Comparison of ENCODE assay signal across 15 cellular contexts in the genomic region with DNA sequence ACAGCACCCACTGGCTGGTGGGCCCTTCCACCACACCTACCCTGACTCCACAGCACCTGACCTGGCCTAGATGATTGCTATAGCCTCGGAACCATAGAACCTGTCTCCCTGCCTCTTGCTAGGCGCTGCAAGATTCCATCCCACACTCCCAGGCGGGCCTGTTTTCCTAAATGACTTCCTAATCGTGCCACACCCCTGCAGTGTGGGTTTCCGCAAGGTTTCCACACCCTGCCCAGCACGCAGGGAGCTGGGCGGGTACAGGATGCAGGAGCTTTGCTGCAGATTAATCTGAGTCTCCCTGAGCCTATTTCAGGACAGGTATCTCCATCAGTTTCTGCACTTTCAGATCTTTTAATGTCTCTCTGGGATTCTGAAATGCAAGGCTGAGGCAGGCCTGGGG.
DNase-seq lines count a peak whose midpoint lies in the region; ATAC-seq and TF ChIP-seq lines count a peak whose summit lies in the region.
"Had no signal": no experiment of that assay in that cellular context is flagged by ENCODE, and none has a peak within 500 bp of the region (broad histone marks: within the 10 kb centered on the region; RNA-seq: fewer than 3 reads in every experiment).

No MANE protein-coding gene starts in this region.

- no peak for DNase-seq in Karpas-422
- peak; percentile 27 for DNase-seq in left ventricle myocardium inferior
- no peak for DNase-seq in stimulated activated naive B cell treated with anti-CD40 and anti-IgM and Interleukin-4, amounts not matched to agents 10 μg/mL and 1 μg/mL and 100 μg/mL, for 72 hours
- no peak for DNase-seq in aorta
- DNase-seq: activated CD4-positive, alpha-beta T cell treated with anti-CD3 and anti-CD28 coated beads, Interleukin-2, amount 50 U/mL, for 48 hours; activated naive CD4-positive, alpha-beta T cell treated with anti-CD3 and anti-CD28 coated beads, Interleukin-2, amount 50 U/mL, for 16 hours; body of pancreas; GF-D8; NCI-H1105; Peyer's patch; stimulated activated CD4-positive, alpha-beta T cell treated with anti-CD3 and anti-CD28 coated beads, Interleukin-4, amount 100 ng/mL, for 1 hour had no signal

- intact Hi-C loops in left ventricle myocardium inferior (cut with micrococcal nuclease) (no loop called here), aorta (cut with DNase I) (no loop called here)

- H3K9ac ChIP-seq in Karpas-422 (ENCODE audit: low read length) = 0 out of 2 replicates have a peak overlapping the region, but pooled peaks have one; percentile 13
- H3K9ac ChIP-seq: KMS-11 had no signal

- H2AFZ ChIP-seq in Karpas-422 (ENCODE audit: low read length) = no peak overlapping the region

- WGBS in aorta, 2 donors = 90 to 92% methylated on average over 7 of the region's 7 CpGs

- H3K4me3 ChIP-seq in Karpas-422 (ENCODE audit: low read length) = no peak overlapping the region
- H3K4me3 ChIP-seq in left ventricle myocardium inferior = no peak overlapping the region
- H3K4me3 ChIP-seq in aorta (ENCODE audit: low read length in 2 of 2) = no peak overlapping the region
- H3K4me3 ChIP-seq: body of pancreas, Peyer's patch had no signal

- H3K4me1 ChIP-seq in Karpas-422 (ENCODE audit: low read length) (peaks cover 100% of the 10 kb centered on the region), left ventricle myocardium inferior (peaks cover 72% of the 10 kb centered on the region), aorta (ENCODE audit: control insufficient read depth in 1 of 2, insufficient read depth in 2 of 2, low read length in 2 of 2) (no peaks in the 10 kb centered on the region)

- no peak overlapping the region for H3K4me2 ChIP-seq in Karpas-422 (ENCODE audit: low read depth, low read length, poor library complexity, severe bottlenecking)
- H3K4me2 ChIP-seq: KMS-11 had no signal

- ATAC-seq in stimulated activated naive B cell treated with anti-CD40 and anti-IgM and Interleukin-4, amounts not matched to agents 10 μg/mL and 1 μg/mL and 100 μg/mL, for 72 hours (replicated peaks) = no peak
- ATAC-seq in HG02981 (IDR thresholded peaks at IDR 0.05; ENCODE audit: unreplicated experiment) (no peak), HG02623 (IDR thresholded peaks at IDR 0.05; ENCODE audit: unreplicated experiment) (no peak), aorta (ENCODE audit: low FRiP score) (no peak)
- ATAC-seq: body of pancreas had no signal

- H3K27ac Mint-ChIP-seq in brain = peak overlapping the region in 3 of 5 experiments; percentile 49 to 62 (median 55)
- H3K27ac Mint-ChIP-seq in stimulated activated naive B cell treated with anti-CD40 and anti-IgM and Interleukin-4, amounts not matched to agents 10 μg/mL and 1 μg/mL and 100 μg/mL, for 72 hours = peak overlapping the region; percentile 16

- no peaks in the 10 kb centered on the region for H3K36me3 Mint-ChIP-seq in brain
- peaks cover 2 to 5% of the 10 kb centered on the region in 2 donors for H3K36me3 Mint-ChIP-seq in stimulated activated naive B cell treated with anti-CD40 and anti-IgM and Interleukin-4, amounts not matched to agents 10 μg/mL and 1 μg/mL and 100 μg/mL, for 72 hours

- H3K27ac ChIP-seq in Karpas-422 (ENCODE audit: low read length) (peak overlapping the region; percentile 99), left ventricle myocardium inferior (replicated peaks) (peak overlapping the region; percentile 67), aorta (ENCODE audit: low read depth in 1 of 2, low read length in 2 of 2) (no peak overlapping the region)
- H3K27ac ChIP-seq: body of pancreas, KMS-11, Peyer's patch had no signal

- 0 out of 2 replicates have a peak, but pooled peaks cover 3% of the 10 kb centered on the region for H4K20me1 ChIP-seq in Karpas-422 (ENCODE audit: insufficient read depth, low read depth, low read length)

- H3K4me3 Mint-ChIP-seq in brain = no peak overlapping the region
- no peak overlapping the region for H3K4me3 Mint-ChIP-seq in stimulated activated naive B cell treated with anti-CD40 and anti-IgM and Interleukin-4, amounts not matched to agents 10 μg/mL and 1 μg/mL and 100 μg/mL, for 72 hours

- H3K36me3 ChIP-seq in Karpas-422 (ENCODE audit: insufficient read depth, low read length) (no peaks in the 10 kb centered on the region), left ventricle myocardium inferior (no peaks in the 10 kb centered on the region), aorta (ENCODE audit: control insufficient read depth in 1 of 2, insufficient read depth in 2 of 2, low read length in 1 of 2) (no peaks in the 10 kb centered on the region)
- H3K36me3 ChIP-seq: Peyer's patch had no signal

- H3K27me3 ChIP-seq in Karpas-422 (ENCODE audit: low read length) = no peaks in the 10 kb centered on the region
- H3K27me3 ChIP-seq in left ventricle myocardium inferior (ENCODE audit: low read depth) = no peaks in the 10 kb centered on the region
- no peaks in the 10 kb centered on the region for H3K27me3 ChIP-seq in aorta (ENCODE audit: control insufficient read depth in 1 of 2, insufficient read depth in 2 of 2, low read length in 1 of 2)
- H3K27me3 ChIP-seq: body of pancreas, Peyer's patch had no signal

- H3K9me2 ChIP-seq in Karpas-422 (replicated peaks; ENCODE audit: insufficient read depth, low read length) = no peaks in the 10 kb centered on the region

- peaks cover 70% of the 10 kb centered on the region for H3K4me1 Mint-ChIP-seq in brain
- H3K4me1 Mint-ChIP-seq in stimulated activated naive B cell treated with anti-CD40 and anti-IgM and Interleukin-4, amounts not matched to agents 10 μg/mL and 1 μg/mL and 100 μg/mL, for 72 hours = peaks cover 35 to 52% of the 10 kb centered on the region in 2 donors

- peaks cover 52% of the 10 kb centered on the region for H3K79me2 ChIP-seq in Karpas-422 (ENCODE audit: low read length)

- no peaks in the 10 kb centered on the region for H3K27me3 Mint-ChIP-seq in brain
- H3K27me3 Mint-ChIP-seq in stimulated activated naive B cell treated with anti-CD40 and anti-IgM and Interleukin-4, amounts not matched to agents 10 μg/mL and 1 μg/mL and 100 μg/mL, for 72 hours = no peaks in the 10 kb centered on the region

- TF ChIP-seq CTCF in brain (conservative IDR thresholded peaks at IDR 0.05) (no peak), left ventricle myocardium inferior (IDR thresholded peaks at IDR 0.05; ENCODE audit: borderline replicate concordance) (no peak)

- H3K9me3 ChIP-seq in Karpas-422 (ENCODE audit: low read length) = no peaks in the 10 kb centered on the region
- no peaks in the 10 kb centered on the region for H3K9me3 ChIP-seq in left ventricle myocardium inferior (replicated peaks)
- H3K9me3 ChIP-seq in aorta (ENCODE audit: control insufficient read depth, low read length) = no peaks in the 10 kb centered on the region
- H3K9me3 ChIP-seq: body of pancreas, Peyer's patch had no signal

- no peaks in the 10 kb centered on the region for H3K9me3 Mint-ChIP-seq in brain
- no peaks in the 10 kb centered on the region for H3K9me3 Mint-ChIP-seq in stimulated activated naive B cell treated with anti-CD40 and anti-IgM and Interleukin-4, amounts not matched to agents 10 μg/mL and 1 μg/mL and 100 μg/mL, for 72 hours

Comparison
In these comparisons a context has a peak if more than half of its experiments do, and no peak if none do; other contexts are left out.
1. H3K27ac ChIP-seq: peak in Karpas-422 (single experiment) and left ventricle myocardium inferior (single experiment); none in aorta (0 of 2).